8 cellular contexts compared by ENCODE assay signal in the genomic region with DNA sequence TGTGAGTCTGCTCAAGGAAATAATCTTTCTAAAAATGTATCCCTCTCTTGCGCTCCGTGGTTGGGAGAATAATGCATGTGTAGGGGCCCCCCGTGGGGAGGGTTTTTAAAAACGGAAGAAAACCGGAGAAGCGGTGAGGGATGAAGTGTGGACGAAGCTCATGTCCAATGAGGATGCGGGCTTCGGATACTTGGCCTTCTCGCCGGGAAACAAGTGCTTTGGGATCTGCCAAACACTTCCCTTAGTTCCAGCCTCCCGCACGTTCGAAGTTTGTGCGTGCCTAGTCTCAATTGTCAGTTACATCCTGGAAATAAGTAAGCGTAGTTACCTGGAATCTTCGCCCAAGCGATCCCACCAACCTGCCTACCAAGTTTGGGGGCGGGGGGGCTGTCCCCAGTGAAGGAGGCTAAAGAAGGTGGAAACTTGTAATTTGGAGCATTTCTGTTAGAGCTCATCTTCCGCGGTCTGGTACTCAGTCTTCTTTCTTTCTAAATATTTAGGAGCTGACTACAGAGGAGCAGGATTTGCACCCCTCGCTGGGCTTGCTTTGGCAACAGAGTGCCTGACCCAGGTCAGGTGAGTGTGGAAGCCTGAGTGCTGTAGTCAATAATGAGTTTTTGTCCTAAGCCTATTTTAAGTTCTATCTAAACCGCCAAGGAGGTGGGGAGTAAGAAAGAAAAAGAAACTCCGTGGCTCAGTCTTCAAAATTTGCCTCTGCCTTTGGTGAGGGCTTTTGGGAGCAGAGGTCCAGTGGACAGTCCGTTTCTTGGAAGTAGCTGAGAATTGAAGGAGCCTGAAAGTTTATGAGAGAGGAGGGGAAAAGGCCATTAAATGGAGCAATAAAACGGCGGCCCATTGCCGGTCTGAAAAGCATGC. TPM values are rescaled to one million over a fixed set of nuclear protein-coding genes. Genes with fewer than 3 reads are reported as not detected.
A peak's percentile ranks its signal among the peaks of the same experiment; 100 is the strongest.
DNase-seq lines count a peak whose midpoint lies in the region; ATAC-seq, FAIRE-seq and TF ChIP-seq lines count a peak whose summit lies in the region.

No MANE protein-coding gene starts in this region.

- CTCF ChIA-PET in K562 (lab: Yijun Ruan, JAX; ENCODE audit: low intra/inter-chr PET ratio), result no interaction called here

- peaks cover 51% of the 10 kb centered on the region for H3K36me3 Mint-ChIP-seq in stimulated activated effector memory CD8-positive, alpha-beta T cell treated with anti-CD3 and anti-CD28 coated beads, Interleukin-12 subunit alpha, Interleukin-12 subunit beta, amount 100 ng/mL, for 72 hours

- TF ChIP-seq CTCF in GM12864 (IDR thresholded peaks at IDR 0.05; ENCODE audit: low read depth, low read length, missing control alignments), result no peak
- TF ChIP-seq CTCF in K562 (IDR thresholded peaks at IDR 0.05 in 2 of 3, conservative IDR thresholded peaks at IDR 0.05 in 1 of 3; ENCODE audit: insufficient read depth in 2 of 3, low read depth in 1 of 3, low read length in 3 of 3), result no peak

- H3K27ac Mint-ChIP-seq in stimulated activated effector memory CD8-positive, alpha-beta T cell treated with anti-CD3 and anti-CD28 coated beads, Interleukin-12 subunit alpha, Interleukin-12 subunit beta, amount 100 ng/mL, for 72 hours, result peak overlapping the region; percentile 94

- no peak for FAIRE-seq in K562 (lab: Jason Lieb, UNC)

- 2% methylated on average over 28 of the region's 28 CpGs for WGBS in K562 (ENCODE audit: insufficient coverage, low coverage, missing lambda C conversion rate)

- no peak for TF ChIP-seq EP300 in K562 (IDR thresholded peaks at IDR 0.05; ENCODE audit: low read length)

- peak overlapping the region; percentile 76 for H3K4me3 ChIP-seq in GM12864 (ENCODE audit: low read depth, low read length)
- H3K4me3 ChIP-seq in NT2/D1 (ENCODE audit: insufficient read length, low read depth), result peak overlapping the region; percentile 66
- peak overlapping the region; percentile 61 for H3K4me3 ChIP-seq in K562

- peak overlapping the region; percentile 92 for H3K4me2 ChIP-seq in K562 (ENCODE audit: insufficient read depth, low read length)

- TSS peak; percentile 65 for BruUV-seq in K562 (replicated peaks; lab: Mats Ljungman, UMichigan)

- intact Hi-C loops in K562 (cut with micrococcal nuclease), result loop anchor here (1.0 to 2.0 kb wide), 3 partner anchors 27 to 143 kb away; a partner anchor contains a TSS

- H3K36me3 ChIP-seq in NT2/D1 (ENCODE audit: insufficient read depth, insufficient read length, low read length) (no peaks in the 10 kb centered on the region), K562 (ENCODE audit: control insufficient read depth, insufficient read depth, low read length) (peaks cover 2% of the 10 kb centered on the region; the same call in 1 of the 3 replicates)

- peaks cover 31% of the 10 kb centered on the region for H3K27me3 ChIP-seq in NT2/D1 (ENCODE audit: insufficient read depth, insufficient read length)
- no peaks in the 10 kb centered on the region for H3K27me3 ChIP-seq in K562 (ENCODE audit: control insufficient read depth in 2 of 2, insufficient read depth in 2 of 2, low read length in 2 of 2)

- POLR2A ChIA-PET in K562 (lab: Yijun Ruan, JAX), result interaction anchor here (0.5 to 5.3 kb wide), 53 partner anchors 9 to 1233 kb away, joined by 3 to 220 read pairs (median 4); a partner anchor contains a TSS

- peak overlapping the region; percentile 7; the same call in 2 of the 3 replicates for H3K27ac ChIP-seq in K562 (ENCODE audit: extremely low read depth, low read depth, low read length)

- H3K4me1 ChIP-seq in NT2/D1 (ENCODE audit: insufficient read depth, insufficient read length) (no peaks in the 10 kb centered on the region), K562 (replicated peaks in 1 of 2; ENCODE audit: control insufficient read depth in 2 of 2, insufficient read depth in 2 of 2, low read length in 2 of 2) (peaks cover 17 to 25% of the 10 kb centered on the region in 2 experiments)

- ATAC-seq in K562 (peak; percentile 7), GM18517 (IDR thresholded peaks at IDR 0.05; ENCODE audit: unreplicated experiment) (no peak), HG02973 (IDR thresholded peaks at IDR 0.05; ENCODE audit: unreplicated experiment) (no peak)
- ATAC-seq in stimulated activated effector memory CD8-positive, alpha-beta T cell treated with anti-CD3 and anti-CD28 coated beads, Interleukin-12 subunit alpha, Interleukin-12 subunit beta, amount 100 ng/mL, for 72 hours, result no peak

- DNase-seq in GM12864 (ENCODE audit: low read depth) (no peak), NT2/D1 (ENCODE audit: low read depth, low spot score) (no peak), K562 (ENCODE audit: extremely low read depth in 1 of 4, low spot score in 3 of 4) (peak in 2 of 4 experiments; percentile 46 to 47), inferior parietal cortex (ENCODE audit: extremely low spot score) (peak; percentile 34)
- peak in 1 of 2 donors; percentile 62 for DNase-seq in stimulated activated effector memory CD8-positive, alpha-beta T cell treated with anti-CD3 and anti-CD28 coated beads, Interleukin-12 subunit alpha, Interleukin-12 subunit beta, amount 100 ng/mL, for 72 hours (ENCODE audit: low spot score in 2 of 2)
- no peak for DNase-seq in stimulated activated CD4-positive, alpha-beta T cell treated with anti-CD3 and anti-CD28 coated beads, Interleukin-2, amount 100 ng/mL, for 48 hours

- in situ Hi-C loops in K562 (cut with MboI), result no loop called here

- H3K9ac ChIP-seq in NT2/D1 (ENCODE audit: insufficient read length, low read depth) (peak overlapping the region; percentile 71), K562 (ENCODE audit: insufficient read depth in 1 of 2, low read depth in 2 of 2, low read length in 2 of 2) (peak overlapping the region; percentile 57 to 62; a peak in 3 of 4 replicates)

- peaks cover 4% of the 10 kb centered on the region for H3K9me1 ChIP-seq in K562 (ENCODE audit: control insufficient read depth, insufficient read depth, low read length)

- H4K20me1 ChIP-seq in K562 (replicated peaks; ENCODE audit: control insufficient read depth, insufficient read depth, low read length), result no peaks in the 10 kb centered on the region

- H3K9me3 ChIP-seq in NT2/D1 (ENCODE audit: insufficient read depth, low read length), result no peaks in the 10 kb centered on the region
- H3K9me3 ChIP-seq in K562 (replicated peaks; ENCODE audit: control insufficient read depth, insufficient read depth, low read depth, low read length), result no peaks in the 10 kb centered on the region

- peak overlapping the region; percentile 94 for H2AFZ ChIP-seq in K562 (ENCODE audit: low read depth, low read length)

- peaks cover 17% of the 10 kb centered on the region; the same call in 2 of the 3 replicates for H3K79me2 ChIP-seq in K562 (ENCODE audit: control insufficient read depth, insufficient read depth, low read length)

- peak overlapping the region; percentile 95 for H3K4me3 Mint-ChIP-seq in stimulated activated effector memory CD8-positive, alpha-beta T cell treated with anti-CD3 and anti-CD28 coated beads, Interleukin-12 subunit alpha, Interleukin-12 subunit beta, amount 100 ng/mL, for 72 hours

- H3K9me3 Mint-ChIP-seq in stimulated activated effector memory CD8-positive, alpha-beta T cell treated with anti-CD3 and anti-CD28 coated beads, Interleukin-12 subunit alpha, Interleukin-12 subunit beta, amount 100 ng/mL, for 72 hours, result no peaks in the 10 kb centered on the region

- H3K4me1 Mint-ChIP-seq in stimulated activated effector memory CD8-positive, alpha-beta T cell treated with anti-CD3 and anti-CD28 coated beads, Interleukin-12 subunit alpha, Interleukin-12 subunit beta, amount 100 ng/mL, for 72 hours, result peaks cover 57% of the 10 kb centered on the region

- TF ChIP-seq RAD21 in K562 (CRISPR knock-in tag; conservative IDR thresholded peaks at IDR 0.05 in 1 of 2, IDR thresholded peaks at IDR 0.05 in 1 of 2), result no peak

- no peak for TF ChIP-seq POLR2A in K562 (conservative IDR thresholded peaks at IDR 0.05)

TF ChIP-seq in K562, 482 proteins besides CTCF, POLR2A, EP300 and RAD21 (continues in another document):
- peak; percentile 40 for TF ChIP-seq RBBP5 (IDR thresholded peaks at IDR 0.05; ENCODE audit: borderline replicate concordance, insufficient read depth, low read length, poor library complexity, severe bottlenecking)

RNA-seq across cellular contexts. Expression of a gene that starts 1.0 kb away (rescaled TPM):
- 159 and 255 TPM in 2 replicates for total RNA-seq in K562 (2011; cell fraction: chromatin; rRNA removed; ENCODE audit: low replicate concordance)
- 75.7 and 94.0 TPM in 2 replicates for total RNA-seq in K562 (2011; cell fraction: nucleolus; rRNA removed)
- 134 and 202 TPM in 2 replicates for total RNA-seq in K562 (2011; cell fraction: nucleoplasm; rRNA removed)
- total RNA-seq in K562 (2014; rRNA removed) (22.4 and 22.9 TPM in 2 replicates), K562 (2014; rRNA removed; fragmentation: Illumina TruSeq; extraction: Trizol) (40.0 and 43.3 TPM in 2 replicates), K562 (2015; rRNA removed; fragmentation: Illumina TruSeq; extraction: Trizol) (31.1 and 32.3 TPM in 2 replicates), K562 (2021) (32.0 and 35.2 TPM in 2 replicates)
- polyA plus RNA-seq in K562 (2011; rRNA removed) (20.6 and 27.4 TPM in 2 replicates), K562 (2014; fragmentation: Illumina TruSeq; extraction: Trizol) (23.7 and 24.8 TPM in 2 replicates), K562 (2014; fragmentation: Nextera tagmentation; extraction: Ambion mirVana) (10 to 100 TPM; 26.2 to 33.9 TPM), K562 (2014; rRNA removed) (17.7 and 23.5 TPM in 2 replicates)
- 5.8 and 10.0 TPM in 2 replicates for polyA plus RNA-seq in K562 (2011; cell fraction: cytosol; rRNA removed)
- polyA plus RNA-seq in K562 (2011; cell fraction: nucleus; rRNA removed), result 33.1 and 38.3 TPM in 2 replicates
- polyA plus RNA-seq in K562 (2012), result 25.5 and 30.9 TPM in 2 replicates
- 91.6 and 111 TPM in 2 replicates for polyA minus RNA-seq in K562 (2011; rRNA and poly(A)+ RNA removed)
- polyA minus RNA-seq in K562 (2011; cell fraction: cytosol; rRNA and poly(A)+ RNA removed), result 22.8 and 25.6 TPM in 2 replicates
- 77.7 and 104 TPM in 2 replicates for polyA minus RNA-seq in K562 (2011; cell fraction: nucleus; rRNA and poly(A)+ RNA removed)

RNA-seq across cellular contexts. Expression of a gene that starts 27.1 kb away (rescaled TPM):
- 20.5 and 21.4 TPM in 2 replicates for total RNA-seq in K562 (2011; cell fraction: chromatin; rRNA removed; ENCODE audit: low replicate concordance)
- 18.0 and 18.2 TPM in 2 replicates for total RNA-seq in K562 (2011; cell fraction: nucleolus; rRNA removed)
- 15.5 and 18.3 TPM in 2 replicates for total RNA-seq in K562 (2011; cell fraction: nucleoplasm; rRNA removed)
- 6.6 and 8.1 TPM in 2 replicates for total RNA-seq in K562 (2014; rRNA removed)
- 4.2 and 4.6 TPM in 2 replicates for total RNA-seq in K562 (2014; rRNA removed; fragmentation: Illumina TruSeq; extraction: Trizol)
- total RNA-seq in K562 (2015; rRNA removed; fragmentation: Illumina TruSeq; extraction: Trizol), result 4.1 and 4.6 TPM in 2 replicates
- total RNA-seq in K562 (2021), result 5.6 and 6.0 TPM in 2 replicates
- polyA plus RNA-seq in K562 (2011; rRNA removed), result 3.8 and 6.4 TPM in 2 replicates
- 5.6 and 16.4 TPM in 2 replicates for polyA plus RNA-seq in K562 (2011; cell fraction: cytosol; rRNA removed)
- polyA plus RNA-seq in K562 (2011; cell fraction: nucleus; rRNA removed), result 4.5 and 5.7 TPM in 2 replicates
- 3.5 and 4.1 TPM in 2 replicates for polyA plus RNA-seq in K562 (2012)
- polyA plus RNA-seq in K562 (2014; fragmentation: Illumina TruSeq; extraction: Trizol), result 2.9 and 3.7 TPM in 2 replicates
- polyA plus RNA-seq in K562 (2014; fragmentation: Nextera tagmentation; extraction: Ambion mirVana), result 1 to 10 TPM; 1.3 to 1.4 TPM
- 5.2 and 7.4 TPM in 2 replicates for polyA plus RNA-seq in K562 (2014; rRNA removed)
- polyA minus RNA-seq in K562 (2011; rRNA and poly(A)+ RNA removed), result 10.9 and 15.6 TPM in 2 replicates
- polyA minus RNA-seq in K562 (2011; cell fraction: cytosol; rRNA and poly(A)+ RNA removed), result 4.8 and 5.0 TPM in 2 replicates
- 22.3 and 23.8 TPM in 2 replicates for polyA minus RNA-seq in K562 (2011; cell fraction: nucleus; rRNA and poly(A)+ RNA removed)
